In genomic region chr12:104604070-104604994, GRCh38 we compare ENCODE assay signal across 8 cellular contexts.
DNase-seq lines count a peak whose midpoint lies in the region; ATAC-seq and TF ChIP-seq lines count a peak whose summit lies in the region.

No MANE protein-coding gene starts in this region.

- H3K4me3 ChIP-seq in fibroblast of the aortic adventitia (ENCODE audit: low read depth, low read length) (peak overlapping the region; percentile 53), upper lobe of left lung (no peak overlapping the region)

- TF ChIP-seq POLR2A in upper lobe of left lung (IDR thresholded peaks at IDR 0.05) = peak in 1 of 4 donors; percentile 47

- H3K27ac ChIP-seq in upper lobe of left lung = peak overlapping the region; percentile 70 to 79 (median 74)

- TF ChIP-seq EP300 in upper lobe of left lung (IDR thresholded peaks at IDR 0.05) = peak in 1 of 4 donors; percentile 70

- no peaks in the 10 kb centered on the region for H3K9me3 ChIP-seq in upper lobe of left lung

- H3K4me1 ChIP-seq in upper lobe of left lung = peaks cover 32 to 51% (median 38%) of the 10 kb centered on the region in 4 donors

- DNase-seq in NCI-H226 = peak; percentile 96
- peak; percentile 2 for DNase-seq in activated T-cell treated with anti-CD3 and anti-CD28 coated beads for 1 hour (ENCODE audit: low read depth)
- peak; percentile 97 for DNase-seq in fibroblast of the aortic adventitia (ENCODE audit: low read depth)
- DNase-seq in non-pigmented ciliary epithelial cell (ENCODE audit: low read depth) = peak; percentile 97
- DNase-seq in upper lobe of left lung = peak in 1 of 2 donors; percentile 91
- DNase-seq in NCI-H69 (lab: John Stamatoyannopoulos, UW) = no peak

- H3K36me3 ChIP-seq in upper lobe of left lung = no peaks in the 10 kb centered on the region

- ATAC-seq in GM18498 (IDR thresholded peaks at IDR 0.05; ENCODE audit: unreplicated experiment) (peak; percentile 87), HG02678 (IDR thresholded peaks at IDR 0.05; ENCODE audit: unreplicated experiment) (peak; percentile 75), upper lobe of left lung (ENCODE audit: low FRiP score in 2 of 2) (peak; percentile 89 to 93)

- 26 to 39% methylated on average over 7 to 10 of the region's 10 CpGs for WGBS in upper lobe of left lung, 2 donors

- H3K27me3 ChIP-seq in upper lobe of left lung = no peaks in the 10 kb centered on the region

- no peak for TF ChIP-seq CTCF in fibroblast of the aortic adventitia (IDR thresholded peaks at IDR 0.05; ENCODE audit: insufficient read depth, low read length)
- TF ChIP-seq CTCF in upper lobe of left lung (IDR thresholded peaks at IDR 0.05) = peak in 1 of 6 experiments; percentile 14
